1 cellular context compared by ENCODE assay signal in the genomic region with DNA sequence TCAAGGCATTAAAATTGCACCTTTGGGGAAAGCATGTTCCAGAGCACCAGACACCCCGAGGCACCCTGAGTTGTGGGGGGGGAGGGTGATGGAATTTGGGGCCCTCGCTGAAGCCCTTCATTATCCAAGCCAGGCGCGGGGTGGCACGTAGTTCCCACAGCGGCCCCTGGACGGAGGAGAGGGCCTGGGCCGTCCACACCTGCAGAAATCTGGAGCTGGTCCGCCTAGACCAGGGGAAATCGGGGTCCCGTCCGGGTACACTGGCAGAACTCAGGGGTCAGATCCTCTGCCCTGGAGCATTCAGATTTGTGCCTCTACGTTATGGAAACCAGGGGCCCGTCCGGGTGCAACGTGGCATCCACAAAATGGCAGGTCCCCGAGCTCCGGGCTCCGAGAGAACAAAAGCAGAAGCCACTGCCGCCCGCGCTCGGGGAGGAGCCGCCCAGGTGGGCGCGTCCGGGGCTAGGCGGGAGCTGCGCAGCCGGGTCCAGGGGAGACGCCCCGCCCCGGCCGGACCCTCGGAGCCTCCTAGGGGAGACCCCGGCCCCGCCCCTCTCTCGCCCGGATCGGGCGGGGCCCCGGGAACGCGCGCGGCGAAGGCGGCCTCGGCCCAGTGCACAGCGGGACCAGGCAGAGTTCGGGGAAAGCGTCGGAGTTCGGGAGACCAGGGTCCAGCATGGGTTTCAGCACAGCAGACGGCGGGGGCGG.
A peak's percentile ranks its signal among the peaks of the same experiment; 100 is the strongest.
TF ChIP-seq lines count a peak whose summit lies in the region.

A gene with protein sequence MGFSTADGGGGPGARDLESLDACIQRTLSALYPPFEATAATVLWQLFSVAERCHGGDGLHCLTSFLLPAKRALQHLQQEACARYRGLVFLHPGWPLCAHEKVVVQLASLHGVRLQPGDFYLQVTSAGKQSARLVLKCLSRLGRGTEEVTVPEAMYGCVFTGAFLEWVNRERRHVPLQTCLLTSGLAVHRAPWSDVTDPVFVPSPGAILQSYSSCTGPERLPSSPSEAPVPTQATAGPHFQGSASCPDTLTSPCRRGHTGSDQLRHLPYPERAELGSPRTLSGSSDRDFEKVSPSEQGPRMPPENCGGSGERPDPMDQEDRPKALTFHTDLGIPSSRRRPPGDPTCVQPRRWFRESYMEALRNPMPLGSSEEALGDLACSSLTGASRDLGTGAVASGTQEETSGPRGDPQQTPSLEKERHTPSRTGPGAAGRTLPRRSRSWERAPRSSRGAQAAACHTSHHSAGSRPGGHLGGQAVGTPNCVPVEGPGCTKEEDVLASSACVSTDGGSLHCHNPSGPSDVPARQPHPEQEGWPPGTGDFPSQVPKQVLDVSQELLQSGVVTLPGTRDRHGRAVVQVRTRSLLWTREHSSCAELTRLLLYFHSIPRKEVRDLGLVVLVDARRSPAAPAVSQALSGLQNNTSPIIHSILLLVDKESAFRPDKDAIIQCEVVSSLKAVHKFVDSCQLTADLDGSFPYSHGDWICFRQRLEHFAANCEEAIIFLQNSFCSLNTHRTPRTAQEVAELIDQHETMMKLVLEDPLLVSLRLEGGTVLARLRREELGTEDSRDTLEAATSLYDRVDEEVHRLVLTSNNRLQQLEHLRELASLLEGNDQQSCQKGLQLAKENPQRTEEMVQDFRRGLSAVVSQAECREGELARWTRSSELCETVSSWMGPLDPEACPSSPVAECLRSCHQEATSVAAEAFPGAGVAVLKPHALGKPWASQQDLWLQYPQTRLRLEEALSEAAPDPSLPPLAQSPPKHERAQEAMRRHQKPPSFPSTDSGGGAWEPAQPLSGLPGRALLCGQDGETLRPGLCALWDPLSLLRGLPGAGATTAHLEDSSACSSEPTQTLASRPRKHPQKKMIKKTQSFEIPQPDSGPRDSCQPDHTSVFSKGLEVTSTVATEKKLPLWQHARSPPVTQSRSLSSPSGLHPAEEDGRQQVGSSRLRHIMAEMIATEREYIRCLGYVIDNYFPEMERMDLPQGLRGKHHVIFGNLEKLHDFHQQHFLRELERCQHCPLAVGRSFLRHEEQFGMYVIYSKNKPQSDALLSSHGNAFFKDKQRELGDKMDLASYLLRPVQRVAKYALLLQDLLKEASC (N-terminal part only) (plus strand): TSS at position 613 of the 708 bp plus-strand sequence. CDS start 64 bp downstream, at position 677.

TF ChIP-seq in H1, 55 proteins besides CTCF, POLR2A, EP300 and RAD21 (continues in another document):
- TF ChIP-seq BRCA1 (IDR thresholded peaks at IDR 0.05; ENCODE audit: low read depth, low read length) (no peak), CBX8 (IDR thresholded peaks at IDR 0.05; ENCODE audit: borderline replicate concordance, low read depth, low read length) (no peak), SP2 (IDR thresholded peaks at IDR 0.05; ENCODE audit: low read length) (no peak), POU5F1 (IDR thresholded peaks at IDR 0.05; ENCODE audit: low read depth, low read length) (no peak), HDAC6 (IDR thresholded peaks at IDR 0.05; ENCODE audit: low read depth, low read length) (no peak), SUZ12 (IDR thresholded peaks at IDR 0.05; ENCODE audit: low read length) (no peak), KDM4A (IDR thresholded peaks at IDR 0.05; ENCODE audit: low read depth, low read length, severe bottlenecking) (no peak), YY1 (IDR thresholded peaks at IDR 0.05; ENCODE audit: low read depth, low read length) (peak; percentile 86), TAF1 (IDR thresholded peaks at IDR 0.05; ENCODE audit: low read depth, low read length) (peak; percentile 63), SIRT6 (IDR thresholded peaks at IDR 0.05; ENCODE audit: low read length) (no peak), CREB1 (IDR thresholded peaks at IDR 0.05) (no peak), MAFK (IDR thresholded peaks at IDR 0.05; ENCODE audit: low read depth, low read length) (no peak), GTF2F1 (IDR thresholded peaks at IDR 0.05; ENCODE audit: borderline replicate concordance, low read depth, low read length) (no peak), KDM1A (IDR thresholded peaks at IDR 0.05; ENCODE audit: borderline replicate concordance, low read length) (no peak), SP1 (IDR thresholded peaks at IDR 0.05; ENCODE audit: low read depth, low read length) (no peak), SIN3A (conservative IDR thresholded peaks at IDR 0.05 in 1 of 2, IDR thresholded peaks at IDR 0.05 in 1 of 2; ENCODE audit: low read depth in 1 of 2, low read length in 2 of 2) (0 out of 4 replicates have a peak, but pooled peaks of 1 of the 2 experiments have one; percentile 17), NANOG (IDR thresholded peaks at IDR 0.05; ENCODE audit: insufficient read depth, low read depth, low read length, poor library complexity, severe bottlenecking) (no peak), JUN (IDR thresholded peaks at IDR 0.05; ENCODE audit: low read depth, low read length) (no peak), EZH2 (IDR thresholded peaks at IDR 0.05; ENCODE audit: low read depth, low read length, severe bottlenecking) (no peak), KDM5A (IDR thresholded peaks at IDR 0.05; ENCODE audit: low read length) (no peak), GABPA (IDR thresholded peaks at IDR 0.05; ENCODE audit: borderline replicate concordance, insufficient read depth, low read length) (no peak), RBBP5 (IDR thresholded peaks at IDR 0.05; ENCODE audit: borderline replicate concordance, low read depth, low read length) (no peak), RXRA (IDR thresholded peaks at IDR 0.05; ENCODE audit: insufficient read depth, low read depth, low read length) (no peak), PHF8 (conservative IDR thresholded peaks at IDR 0.05; ENCODE audit: low read depth, low read length) (peak; percentile 61; the same call in 1 of the 2 replicates), RNF2 (IDR thresholded peaks at IDR 0.05; ENCODE audit: borderline replicate concordance, low read depth, low read length, missing control alignments, poor library complexity, severe bottlenecking) (no peak), RFX5 (IDR thresholded peaks at IDR 0.05; ENCODE audit: borderline replicate concordance, low read depth, low read length) (no peak), TEAD4 (IDR thresholded peaks at IDR 0.05; ENCODE audit: low read depth, low read length) (no peak), CEBPB (IDR thresholded peaks at IDR 0.05; ENCODE audit: low read depth, low read length) (no peak), SAP30 (IDR thresholded peaks at IDR 0.05; ENCODE audit: insufficient read depth, insufficient replicate concordance, low read length) (no peak), HDAC2 (IDR thresholded peaks at IDR 0.05; ENCODE audit: borderline replicate concordance in 1 of 2, low read depth in 2 of 2, low read length in 2 of 2) (peak in 1 of 2 experiments; percentile 33; a peak in 1 of 4 replicates), CHD1 (IDR thresholded peaks at IDR 0.05; ENCODE audit: low read depth, low read length) (no peak), TAF7 (optimal IDR thresholded peaks at IDR 0.05; ENCODE audit: borderline replicate concordance, low read depth, low read length) (peak; percentile 31), NRF1 (IDR thresholded peaks at IDR 0.05; ENCODE audit: low read depth, low read length) (peak; percentile 26), SIX5 (IDR thresholded peaks at IDR 0.05; ENCODE audit: low read depth, low read length) (no peak), JUND (IDR thresholded peaks at IDR 0.05; ENCODE audit: low read length) (no peak), CHD2 (IDR thresholded peaks at IDR 0.05; ENCODE audit: low read length) (no peak), TCF12 (IDR thresholded peaks at IDR 0.05; ENCODE audit: low read depth, low read length) (no peak)
- TF ChIP-seq, protein P1, sequence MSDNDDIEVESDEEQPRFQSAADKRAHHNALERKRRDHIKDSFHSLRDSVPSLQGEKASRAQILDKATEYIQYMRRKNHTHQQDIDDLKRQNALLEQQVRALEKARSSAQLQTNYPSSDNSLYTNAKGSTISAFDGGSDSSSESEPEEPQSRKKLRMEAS (IDR thresholded peaks at IDR 0.05): peak; percentile 39
- TF ChIP-seq, protein P2, sequence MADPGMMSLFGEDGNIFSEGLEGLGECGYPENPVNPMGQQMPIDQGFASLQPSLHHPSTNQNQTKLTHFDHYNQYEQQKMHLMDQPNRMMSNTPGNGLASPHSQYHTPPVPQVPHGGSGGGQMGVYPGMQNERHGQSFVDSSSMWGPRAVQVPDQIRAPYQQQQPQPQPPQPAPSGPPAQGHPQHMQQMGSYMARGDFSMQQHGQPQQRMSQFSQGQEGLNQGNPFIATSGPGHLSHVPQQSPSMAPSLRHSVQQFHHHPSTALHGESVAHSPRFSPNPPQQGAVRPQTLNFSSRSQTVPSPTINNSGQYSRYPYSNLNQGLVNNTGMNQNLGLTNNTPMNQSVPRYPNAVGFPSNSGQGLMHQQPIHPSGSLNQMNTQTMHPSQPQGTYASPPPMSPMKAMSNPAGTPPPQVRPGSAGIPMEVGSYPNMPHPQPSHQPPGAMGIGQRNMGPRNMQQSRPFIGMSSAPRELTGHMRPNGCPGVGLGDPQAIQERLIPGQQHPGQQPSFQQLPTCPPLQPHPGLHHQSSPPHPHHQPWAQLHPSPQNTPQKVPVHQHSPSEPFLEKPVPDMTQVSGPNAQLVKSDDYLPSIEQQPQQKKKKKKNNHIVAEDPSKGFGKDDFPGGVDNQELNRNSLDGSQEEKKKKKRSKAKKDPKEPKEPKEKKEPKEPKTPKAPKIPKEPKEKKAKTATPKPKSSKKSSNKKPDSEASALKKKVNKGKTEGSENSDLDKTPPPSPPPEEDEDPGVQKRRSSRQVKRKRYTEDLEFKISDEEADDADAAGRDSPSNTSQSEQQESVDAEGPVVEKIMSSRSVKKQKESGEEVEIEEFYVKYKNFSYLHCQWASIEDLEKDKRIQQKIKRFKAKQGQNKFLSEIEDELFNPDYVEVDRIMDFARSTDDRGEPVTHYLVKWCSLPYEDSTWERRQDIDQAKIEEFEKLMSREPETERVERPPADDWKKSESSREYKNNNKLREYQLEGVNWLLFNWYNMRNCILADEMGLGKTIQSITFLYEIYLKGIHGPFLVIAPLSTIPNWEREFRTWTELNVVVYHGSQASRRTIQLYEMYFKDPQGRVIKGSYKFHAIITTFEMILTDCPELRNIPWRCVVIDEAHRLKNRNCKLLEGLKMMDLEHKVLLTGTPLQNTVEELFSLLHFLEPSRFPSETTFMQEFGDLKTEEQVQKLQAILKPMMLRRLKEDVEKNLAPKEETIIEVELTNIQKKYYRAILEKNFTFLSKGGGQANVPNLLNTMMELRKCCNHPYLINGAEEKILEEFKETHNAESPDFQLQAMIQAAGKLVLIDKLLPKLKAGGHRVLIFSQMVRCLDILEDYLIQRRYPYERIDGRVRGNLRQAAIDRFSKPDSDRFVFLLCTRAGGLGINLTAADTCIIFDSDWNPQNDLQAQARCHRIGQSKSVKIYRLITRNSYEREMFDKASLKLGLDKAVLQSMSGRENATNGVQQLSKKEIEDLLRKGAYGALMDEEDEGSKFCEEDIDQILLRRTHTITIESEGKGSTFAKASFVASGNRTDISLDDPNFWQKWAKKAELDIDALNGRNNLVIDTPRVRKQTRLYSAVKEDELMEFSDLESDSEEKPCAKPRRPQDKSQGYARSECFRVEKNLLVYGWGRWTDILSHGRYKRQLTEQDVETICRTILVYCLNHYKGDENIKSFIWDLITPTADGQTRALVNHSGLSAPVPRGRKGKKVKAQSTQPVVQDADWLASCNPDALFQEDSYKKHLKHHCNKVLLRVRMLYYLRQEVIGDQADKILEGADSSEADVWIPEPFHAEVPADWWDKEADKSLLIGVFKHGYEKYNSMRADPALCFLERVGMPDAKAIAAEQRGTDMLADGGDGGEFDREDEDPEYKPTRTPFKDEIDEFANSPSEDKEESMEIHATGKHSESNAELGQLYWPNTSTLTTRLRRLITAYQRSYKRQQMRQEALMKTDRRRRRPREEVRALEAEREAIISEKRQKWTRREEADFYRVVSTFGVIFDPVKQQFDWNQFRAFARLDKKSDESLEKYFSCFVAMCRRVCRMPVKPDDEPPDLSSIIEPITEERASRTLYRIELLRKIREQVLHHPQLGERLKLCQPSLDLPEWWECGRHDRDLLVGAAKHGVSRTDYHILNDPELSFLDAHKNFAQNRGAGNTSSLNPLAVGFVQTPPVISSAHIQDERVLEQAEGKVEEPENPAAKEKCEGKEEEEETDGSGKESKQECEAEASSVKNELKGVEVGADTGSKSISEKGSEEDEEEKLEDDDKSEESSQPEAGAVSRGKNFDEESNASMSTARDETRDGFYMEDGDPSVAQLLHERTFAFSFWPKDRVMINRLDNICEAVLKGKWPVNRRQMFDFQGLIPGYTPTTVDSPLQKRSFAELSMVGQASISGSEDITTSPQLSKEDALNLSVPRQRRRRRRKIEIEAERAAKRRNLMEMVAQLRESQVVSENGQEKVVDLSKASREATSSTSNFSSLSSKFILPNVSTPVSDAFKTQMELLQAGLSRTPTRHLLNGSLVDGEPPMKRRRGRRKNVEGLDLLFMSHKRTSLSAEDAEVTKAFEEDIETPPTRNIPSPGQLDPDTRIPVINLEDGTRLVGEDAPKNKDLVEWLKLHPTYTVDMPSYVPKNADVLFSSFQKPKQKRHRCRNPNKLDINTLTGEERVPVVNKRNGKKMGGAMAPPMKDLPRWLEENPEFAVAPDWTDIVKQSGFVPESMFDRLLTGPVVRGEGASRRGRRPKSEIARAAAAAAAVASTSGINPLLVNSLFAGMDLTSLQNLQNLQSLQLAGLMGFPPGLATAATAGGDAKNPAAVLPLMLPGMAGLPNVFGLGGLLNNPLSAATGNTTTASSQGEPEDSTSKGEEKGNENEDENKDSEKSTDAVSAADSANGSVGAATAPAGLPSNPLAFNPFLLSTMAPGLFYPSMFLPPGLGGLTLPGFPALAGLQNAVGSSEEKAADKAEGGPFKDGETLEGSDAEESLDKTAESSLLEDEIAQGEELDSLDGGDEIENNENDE (IDR thresholded peaks at IDR 0.05; ENCODE audit: insufficient replicate concordance, low read length): no peak
- TF ChIP-seq, protein P3, sequence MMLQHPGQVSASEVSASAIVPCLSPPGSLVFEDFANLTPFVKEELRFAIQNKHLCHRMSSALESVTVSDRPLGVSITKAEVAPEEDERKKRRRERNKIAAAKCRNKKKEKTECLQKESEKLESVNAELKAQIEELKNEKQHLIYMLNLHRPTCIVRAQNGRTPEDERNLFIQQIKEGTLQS (IDR thresholded peaks at IDR 0.05; ENCODE audit: insufficient read depth, low read depth, low read length): no peak
- TF ChIP-seq, protein P4, sequence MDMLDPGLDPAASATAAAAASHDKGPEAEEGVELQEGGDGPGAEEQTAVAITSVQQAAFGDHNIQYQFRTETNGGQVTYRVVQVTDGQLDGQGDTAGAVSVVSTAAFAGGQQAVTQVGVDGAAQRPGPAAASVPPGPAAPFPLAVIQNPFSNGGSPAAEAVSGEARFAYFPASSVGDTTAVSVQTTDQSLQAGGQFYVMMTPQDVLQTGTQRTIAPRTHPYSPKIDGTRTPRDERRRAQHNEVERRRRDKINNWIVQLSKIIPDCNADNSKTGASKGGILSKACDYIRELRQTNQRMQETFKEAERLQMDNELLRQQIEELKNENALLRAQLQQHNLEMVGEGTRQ (IDR thresholded peaks at IDR 0.05; ENCODE audit: low read length): no peak
- TF ChIP-seq, protein P5, sequence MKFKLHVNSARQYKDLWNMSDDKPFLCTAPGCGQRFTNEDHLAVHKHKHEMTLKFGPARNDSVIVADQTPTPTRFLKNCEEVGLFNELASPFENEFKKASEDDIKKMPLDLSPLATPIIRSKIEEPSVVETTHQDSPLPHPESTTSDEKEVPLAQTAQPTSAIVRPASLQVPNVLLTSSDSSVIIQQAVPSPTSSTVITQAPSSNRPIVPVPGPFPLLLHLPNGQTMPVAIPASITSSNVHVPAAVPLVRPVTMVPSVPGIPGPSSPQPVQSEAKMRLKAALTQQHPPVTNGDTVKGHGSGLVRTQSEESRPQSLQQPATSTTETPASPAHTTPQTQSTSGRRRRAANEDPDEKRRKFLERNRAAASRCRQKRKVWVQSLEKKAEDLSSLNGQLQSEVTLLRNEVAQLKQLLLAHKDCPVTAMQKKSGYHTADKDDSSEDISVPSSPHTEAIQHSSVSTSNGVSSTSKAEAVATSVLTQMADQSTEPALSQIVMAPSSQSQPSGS (IDR thresholded peaks at IDR 0.05; ENCODE audit: low read length): no peak
